In the genomic region with DNA sequence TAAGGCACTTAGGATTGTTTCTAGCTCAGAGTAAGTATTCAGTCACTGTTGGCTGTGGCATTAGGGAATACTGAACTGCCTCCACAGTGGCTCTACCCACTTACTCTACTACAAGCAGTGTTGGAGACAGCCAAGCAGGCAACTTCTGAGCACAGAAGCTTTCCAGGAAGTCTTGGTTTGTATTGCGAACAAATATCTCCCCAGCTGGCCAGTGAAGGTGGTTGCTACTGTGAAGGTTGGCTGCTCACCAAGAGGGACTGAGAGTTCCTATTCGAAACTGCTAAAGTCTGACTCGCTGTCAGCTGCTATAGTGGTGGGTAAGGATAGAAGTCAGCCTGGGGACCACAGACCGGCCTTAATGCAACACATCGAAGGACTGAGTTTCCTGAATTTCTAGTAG, we compare ENCODE assay signal across 15 cellular contexts.
DNase-seq lines count a peak whose midpoint lies in the region; ATAC-seq, FAIRE-seq and TF ChIP-seq lines count a peak whose summit lies in the region.
"Had no signal": no experiment of that assay in that cellular context is flagged by ENCODE, and none has a peak within 500 bp of the region (broad histone marks: within the 10 kb centered on the region; RNA-seq: fewer than 3 reads in every experiment).

No MANE protein-coding gene starts in this region.

- no peaks in the 10 kb centered on the region for H3K27me3 ChIP-seq in GM12878 (replicated peaks in 1 of 2; ENCODE audit: control insufficient read depth in 2 of 2, insufficient read depth in 2 of 2, low read length in 1 of 2)
- H3K27me3 ChIP-seq: heart right ventricle had no signal

- RAD21 ChIA-PET in GM12878 (lab: Charles Lee; ENCODE audit: unreplicated experiment) = no interaction called here

- WGBS in GM12878 (ENCODE audit: insufficient coverage, insufficient replicate concordance, low lambda C conversion rate, missing lambda C conversion rate) = 5% methylated on average over 5 of the region's 5 CpGs

- peak; percentile 66 for FAIRE-seq in GM12878 (lab: Jason Lieb, UNC)

- H2AFZ ChIP-seq in GM12878 (ENCODE audit: control insufficient read depth, low read depth, low read length) = no peak overlapping the region

- H3K79me2 ChIP-seq in GM12878 (ENCODE audit: control insufficient read depth, insufficient read depth, low read length) = no peaks in the 10 kb centered on the region

- ATAC-seq in GM18498 (IDR thresholded peaks at IDR 0.05; ENCODE audit: unreplicated experiment) (peak; percentile 55), GM21381 (IDR thresholded peaks at IDR 0.05; ENCODE audit: unreplicated experiment) (peak; percentile 58), HG03064 (IDR thresholded peaks at IDR 0.05; ENCODE audit: low read depth, unreplicated experiment) (peak; percentile 75), GM12878 (peak; percentile 63), HG03439 (IDR thresholded peaks at IDR 0.05; ENCODE audit: unreplicated experiment) (no peak)
- ATAC-seq: left colon had no signal

- no peak for TF ChIP-seq RAD21 in GM12878 (IDR thresholded peaks at IDR 0.05; ENCODE audit: insufficient read depth, low read depth, low read length)

- no peak for TF ChIP-seq EP300 in GM12878 (IDR thresholded peaks at IDR 0.05; ENCODE audit: borderline replicate concordance in 1 of 2, control insufficient read depth in 1 of 2, low read depth in 2 of 2, low read length in 2 of 2)

- H3K4me2 ChIP-seq in GM12878 (ENCODE audit: control insufficient read depth, insufficient read depth) = no peak overlapping the region

- no peak for TF ChIP-seq CTCF in GM12878 (IDR thresholded peaks at IDR 0.05 in 2 of 3, conservative IDR thresholded peaks at IDR 0.05 in 1 of 3; ENCODE audit: control insufficient read depth in 2 of 3, extremely low read depth in 1 of 3, insufficient read depth in 1 of 3, low read depth in 3 of 3, low read length in 3 of 3)

- POLR2A ChIA-PET in GM12878 (lab: Charles Lee) = no interaction called here

- no peaks in the 10 kb centered on the region for H3K9me3 ChIP-seq in GM12878 (replicated peaks; ENCODE audit: control insufficient read depth, insufficient read depth, low read length)

- in situ Hi-C loops in GM12878 (cut with MboI) = no loop called here

- SMC1A ChIA-PET in GM12878 (lab: Charles Lee; ENCODE audit: uncharacterized antibody, unreplicated experiment) = interaction anchor here (0.5 kb wide), 1 partner anchor 16 kb away, joined by 3 read pairs; no protein-coding TSS in a partner anchor

- no peak overlapping the region for H3K27ac ChIP-seq in GM12878 (ENCODE audit: control insufficient read depth, insufficient read depth)
- H3K27ac ChIP-seq: heart right ventricle had no signal

- no TSS peak for BruUV-seq in GM12878 (replicated peaks; lab: Mats Ljungman, UMichigan)

- TF ChIP-seq POLR2A in GM12878 (IDR thresholded peaks at IDR 0.05; ENCODE audit: low read depth, low read length) = no peak

- no peaks in the 10 kb centered on the region for H3K4me1 ChIP-seq in GM12878 (ENCODE audit: control insufficient read depth, insufficient read depth, low read length)

- intact Hi-C loops in GM12878 (cut with micrococcal nuclease; ENCODE audit: unreplicated experiment) = no loop called here

- DNase-seq in GM12878 (ENCODE audit: low read depth, low spot score) = no peak
- DNase-seq in GF-D8 (lab: John Stamatoyannopoulos, UW) = no peak
- DNase-seq in iPS-NIHi7 (ENCODE audit: extremely low spot score) = no peak
- no peak for DNase-seq in C1 segment of cervical spinal cord (lab: John Stamatoyannopoulos, UW)
- DNase-seq: activated CD4-positive, alpha-beta T cell treated with anti-CD3 and anti-CD28 coated beads for 48 hours; heart right ventricle; left colon; naive B cell; NCI-H1092; NCI-H226; stimulated activated CD8-positive, alpha-beta memory T cell treated with anti-CD3 and anti-CD28 coated beads, Interleukin-4, amount 100 ng/mL, for 48 hours had no signal

- no peak overlapping the region for H3K4me3 ChIP-seq in GM12878
- H3K4me3 ChIP-seq: heart right ventricle had no signal

- no peak overlapping the region for H3K9ac ChIP-seq in GM12878 (ENCODE audit: control insufficient read depth, insufficient read depth, low read length)

- H4K20me1 ChIP-seq in GM12878 (ENCODE audit: control insufficient read depth, insufficient read depth) = no peaks in the 10 kb centered on the region

- no peaks in the 10 kb centered on the region for H3K36me3 ChIP-seq in GM12878 (ENCODE audit: control insufficient read depth in 2 of 2, insufficient read depth in 2 of 2, low read length in 1 of 2)
- H3K36me3 ChIP-seq: heart right ventricle had no signal

- CTCF ChIA-PET in GM12878 (lab: Yijun Ruan, JAX) = no interaction called here

TF ChIP-seq in GM12878, 131 proteins besides CTCF, POLR2A, EP300 and RAD21:
- TF ChIP-seq, protein P1, sequence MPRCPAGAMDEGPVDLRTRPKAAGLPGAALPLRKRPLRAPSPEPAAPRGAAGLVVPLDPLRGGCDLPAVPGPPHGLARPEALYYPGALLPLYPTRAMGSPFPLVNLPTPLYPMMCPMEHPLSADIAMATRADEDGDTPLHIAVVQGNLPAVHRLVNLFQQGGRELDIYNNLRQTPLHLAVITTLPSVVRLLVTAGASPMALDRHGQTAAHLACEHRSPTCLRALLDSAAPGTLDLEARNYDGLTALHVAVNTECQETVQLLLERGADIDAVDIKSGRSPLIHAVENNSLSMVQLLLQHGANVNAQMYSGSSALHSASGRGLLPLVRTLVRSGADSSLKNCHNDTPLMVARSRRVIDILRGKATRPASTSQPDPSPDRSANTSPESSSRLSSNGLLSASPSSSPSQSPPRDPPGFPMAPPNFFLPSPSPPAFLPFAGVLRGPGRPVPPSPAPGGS (IDR thresholded peaks at IDR 0.05; ENCODE audit: borderline replicate concordance, insufficient read depth, low read depth, low read length, poor library complexity, severe bottlenecking) = no peak
- TF ChIP-seq SMAD5 (IDR thresholded peaks at IDR 0.05; ENCODE audit: low read depth) (no peak), SIN3A (IDR thresholded peaks at IDR 0.05; ENCODE audit: low read depth, low read length) (no peak), NFXL1 (IDR thresholded peaks at IDR 0.05; ENCODE audit: borderline replicate concordance) (no peak), MEF2A (IDR thresholded peaks at IDR 0.05; ENCODE audit: insufficient read depth, low read depth, low read length) (no peak)
- TF ChIP-seq, protein P2, sequence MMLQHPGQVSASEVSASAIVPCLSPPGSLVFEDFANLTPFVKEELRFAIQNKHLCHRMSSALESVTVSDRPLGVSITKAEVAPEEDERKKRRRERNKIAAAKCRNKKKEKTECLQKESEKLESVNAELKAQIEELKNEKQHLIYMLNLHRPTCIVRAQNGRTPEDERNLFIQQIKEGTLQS (IDR thresholded peaks at IDR 0.05; ENCODE audit: borderline replicate concordance, extremely low read depth, low read depth, low read length) = no peak
